1 cellular context compared by ENCODE assay signal in the genomic region with DNA sequence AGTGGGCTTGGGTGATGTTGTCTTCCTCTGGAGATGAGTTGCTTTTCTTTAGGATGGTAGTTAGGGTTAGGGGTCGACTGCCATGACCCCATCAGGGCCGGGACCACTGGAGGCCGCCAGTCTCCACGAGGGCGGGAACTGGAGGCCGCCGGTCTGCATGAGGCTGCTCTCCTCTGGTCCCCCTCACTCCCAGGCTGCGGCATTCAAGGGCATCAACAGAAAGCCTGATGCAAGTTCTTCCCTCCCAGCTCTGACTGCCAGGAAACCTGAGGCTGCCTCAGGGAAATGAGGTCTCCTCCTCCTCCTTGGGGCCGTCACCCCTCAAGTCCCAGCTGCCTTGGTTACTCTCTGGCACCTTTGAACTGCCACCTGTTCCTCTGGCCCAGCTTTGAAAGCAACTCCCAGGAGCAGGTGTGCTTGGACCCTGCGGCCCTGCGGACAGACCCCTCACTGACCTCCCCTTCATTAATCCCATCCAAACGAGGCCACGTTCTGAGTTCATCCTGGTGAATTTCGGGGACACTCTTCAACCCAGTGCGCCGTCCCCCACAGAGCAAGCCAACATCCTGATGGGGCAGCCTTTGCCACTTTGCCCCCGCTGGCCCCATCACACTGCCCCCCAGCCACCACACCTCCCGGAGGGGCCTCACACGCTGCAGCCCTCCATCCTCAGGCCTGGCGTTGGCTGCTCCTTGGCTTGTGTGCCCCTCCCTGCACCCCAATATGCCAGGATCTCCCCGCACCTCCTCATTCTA.
TF ChIP-seq lines count a peak whose summit lies in the region.

No MANE protein-coding gene starts in this region.

TF ChIP-seq in IMR-90, 13 proteins besides CTCF, POLR2A, EP300 and RAD21:
- TF ChIP-seq, protein P1, sequence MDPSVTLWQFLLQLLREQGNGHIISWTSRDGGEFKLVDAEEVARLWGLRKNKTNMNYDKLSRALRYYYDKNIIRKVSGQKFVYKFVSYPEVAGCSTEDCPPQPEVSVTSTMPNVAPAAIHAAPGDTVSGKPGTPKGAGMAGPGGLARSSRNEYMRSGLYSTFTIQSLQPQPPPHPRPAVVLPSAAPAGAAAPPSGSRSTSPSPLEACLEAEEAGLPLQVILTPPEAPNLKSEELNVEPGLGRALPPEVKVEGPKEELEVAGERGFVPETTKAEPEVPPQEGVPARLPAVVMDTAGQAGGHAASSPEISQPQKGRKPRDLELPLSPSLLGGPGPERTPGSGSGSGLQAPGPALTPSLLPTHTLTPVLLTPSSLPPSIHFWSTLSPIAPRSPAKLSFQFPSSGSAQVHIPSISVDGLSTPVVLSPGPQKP (IDR thresholded peaks at IDR 0.05; ENCODE audit: borderline replicate concordance, low read depth, low read length), result no peak
- TF ChIP-seq, protein P2, sequence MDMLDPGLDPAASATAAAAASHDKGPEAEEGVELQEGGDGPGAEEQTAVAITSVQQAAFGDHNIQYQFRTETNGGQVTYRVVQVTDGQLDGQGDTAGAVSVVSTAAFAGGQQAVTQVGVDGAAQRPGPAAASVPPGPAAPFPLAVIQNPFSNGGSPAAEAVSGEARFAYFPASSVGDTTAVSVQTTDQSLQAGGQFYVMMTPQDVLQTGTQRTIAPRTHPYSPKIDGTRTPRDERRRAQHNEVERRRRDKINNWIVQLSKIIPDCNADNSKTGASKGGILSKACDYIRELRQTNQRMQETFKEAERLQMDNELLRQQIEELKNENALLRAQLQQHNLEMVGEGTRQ (IDR thresholded peaks at IDR 0.05; ENCODE audit: low read depth, low read length), result no peak
- TF ChIP-seq CHD1 (IDR thresholded peaks at IDR 0.05; ENCODE audit: low read depth, low read length) (no peak), SMC3 (IDR thresholded peaks at IDR 0.05; ENCODE audit: low read depth, low read length) (no peak), BHLHE40 (IDR thresholded peaks at IDR 0.05; ENCODE audit: low read depth, low read length) (no peak), CEBPB (IDR thresholded peaks at IDR 0.05; ENCODE audit: low read depth, low read length) (no peak), FOS (IDR thresholded peaks at IDR 0.05; ENCODE audit: low read depth, low read length) (no peak), MXI1 (IDR thresholded peaks at IDR 0.05; ENCODE audit: borderline replicate concordance, low read depth, low read length) (no peak), RCOR1 (IDR thresholded peaks at IDR 0.05; ENCODE audit: insufficient replicate concordance, low read length) (no peak), NFE2L2 (IDR thresholded peaks at IDR 0.05; ENCODE audit: low read depth, low read length) (no peak), RFX5 (IDR thresholded peaks at IDR 0.05; ENCODE audit: low read depth, low read length) (no peak), MAFK (IDR thresholded peaks at IDR 0.05; ENCODE audit: low read depth, low read length) (no peak)
